Comparison of ENCODE assay signal across 11 cellular contexts in genomic region chr17:57880086-57880456, GRCh38. TPM values are rescaled to one million over a fixed set of nuclear protein-coding genes. Genes with fewer than 3 reads are reported as not detected.
DNase-seq lines count a peak whose midpoint lies in the region; ATAC-seq and TF ChIP-seq lines count a peak whose summit lies in the region.
"Had no signal": no experiment of that assay in that cellular context is flagged by ENCODE, and none has a peak within 500 bp of the region (broad histone marks: within the 10 kb centered on the region; RNA-seq: fewer than 3 reads in every experiment).

No MANE protein-coding gene starts in this region.

- peak overlapping the region; percentile 97 for H3K27ac ChIP-seq in AG04450 (ENCODE audit: low read depth, low read length)
- H3K27ac ChIP-seq in RWPE1 = peak overlapping the region; percentile 97
- H3K27ac ChIP-seq in dorsolateral prefrontal cortex = peak overlapping the region in 32 of 59 donors; percentile 3 to 97 (median 65)
- H3K27ac ChIP-seq in rectal smooth muscle tissue (ENCODE audit: low read depth, low read length) = peak overlapping the region; percentile 75
- no peak overlapping the region for H3K27ac ChIP-seq in thyroid gland
- H3K27ac ChIP-seq: C4-2B had no signal

- DNase-seq in AG04450 (ENCODE audit: low read depth, low spot score) (no peak), RWPE1 (ENCODE audit: low spot score) (peak; percentile 39), dorsolateral prefrontal cortex (no peak), HK-2 (ENCODE audit: unreplicated experiment) (no peak), NCI-H1048 (lab: John Stamatoyannopoulos, UW) (no peak), thyroid gland (no peak)
- DNase-seq: brain microvascular endothelial cell; NK-92 treated with Interleukin-12 subunit alpha and Interleukin-12 subunit beta, amount 100 ng/mL, for 24 hours had no signal

- peaks cover 57% of the 10 kb centered on the region for H3K4me1 ChIP-seq in rectal smooth muscle tissue (ENCODE audit: control insufficient read depth, insufficient read depth, low read length)
- H3K4me1 ChIP-seq in thyroid gland = peaks cover 11 to 25% of the 10 kb centered on the region in 2 donors

- CTCF ChIA-PET in AG04450 (lab: Charles Lee) = interaction anchor here (0.6 to 7.7 kb wide), 4 partner anchors 11 to 120 kb away, joined by 3 to 89 read pairs (median 8); no protein-coding TSS in a partner anchor
- CTCF ChIA-PET in RWPE1 (lab: Yijun Ruan, JAX) = no interaction called here

- POLR2A ChIA-PET in AG04450 (lab: Yijun Ruan, JAX) = interaction anchor here (0.9 to 2.1 kb wide), 2 partner anchors 13 to 779 kb away, joined by 3 to 14 read pairs; no protein-coding TSS in a partner anchor
- POLR2A ChIA-PET in RWPE1 (lab: Yijun Ruan, JAX; ENCODE audit: low non-redundant PET) = no interaction called here

- H3K27me3 ChIP-seq in AG04450 (ENCODE audit: control insufficient read depth, insufficient read depth, low read length) (no peaks in the 10 kb centered on the region), dorsolateral prefrontal cortex (no peaks in the 10 kb centered on the region), rectal smooth muscle tissue (ENCODE audit: control insufficient read depth, insufficient read depth, low read length) (no peaks in the 10 kb centered on the region), thyroid gland (no peaks in the 10 kb centered on the region)
- H3K27me3 ChIP-seq: brain microvascular endothelial cell had no signal

- no peaks in the 10 kb centered on the region for H3K9me3 ChIP-seq in AG04450 (ENCODE audit: control insufficient read depth, insufficient read depth, low read length)
- H3K9me3 ChIP-seq in thyroid gland = no peaks in the 10 kb centered on the region

- no peak for ATAC-seq in GM21737 (IDR thresholded peaks at IDR 0.05; ENCODE audit: unreplicated experiment)

- intact Hi-C loops in dorsolateral prefrontal cortex (cut with DNase I) (no loop called here), thyroid gland (cut with DNase I) (no loop called here)

- no peak for TF ChIP-seq POLR2A in thyroid gland (IDR thresholded peaks at IDR 0.05)

- 88 to 96% methylated on average over 8 of the region's 8 CpGs for WGBS in thyroid gland, 2 donors

- no peak for TF ChIP-seq CTCF in AG04450 (IDR thresholded peaks at IDR 0.05; ENCODE audit: low read depth, low read length)
- TF ChIP-seq CTCF in RWPE1 (conservative IDR thresholded peaks at IDR 0.05; ENCODE audit: low read depth) = no peak
- TF ChIP-seq CTCF in dorsolateral prefrontal cortex (IDR thresholded peaks at IDR 0.05 in 54 of 56, conservative IDR thresholded peaks at IDR 0.05 in 2 of 56; ENCODE audit: low read depth in 1 of 56, partially characterized antibody in 56 of 56) = no peak
- TF ChIP-seq CTCF in thyroid gland (IDR thresholded peaks at IDR 0.05) = no peak

- no peak overlapping the region for H3K9ac ChIP-seq in rectal smooth muscle tissue (ENCODE audit: low read length)

- no peak overlapping the region for H3K4me3 ChIP-seq in AG04450 (ENCODE audit: low read depth, low read length)
- H3K4me3 ChIP-seq in dorsolateral prefrontal cortex = no peak overlapping the region
- H3K4me3 ChIP-seq in rectal smooth muscle tissue (ENCODE audit: low read length) = no peak overlapping the region
- H3K4me3 ChIP-seq in thyroid gland (replicated peaks in 1 of 3) = no peak overlapping the region

- peaks cover 6% of the 10 kb centered on the region for H3K36me3 ChIP-seq in rectal smooth muscle tissue (ENCODE audit: control insufficient read depth, insufficient read depth, low read length)
- H3K36me3 ChIP-seq in thyroid gland = peaks cover 0 to 9% of the 10 kb centered on the region in 2 donors

RNA-seq across cellular contexts. Expression of gene MRPS23, which starts 30.2 kb away (rescaled TPM):
- polyA plus RNA-seq in AG04450 (2011; rRNA removed) = 27.5 and 34.1 TPM in 2 replicates
- 13.6 and 26.1 TPM in 2 replicates for polyA minus RNA-seq in AG04450 (2011; rRNA and poly(A)+ RNA removed)
- total RNA-seq in dorsolateral prefrontal cortex (10 to 100 TPM; 32.8 to 72.7 (median 51.3) TPM), thyroid gland (10 to 100 TPM; 23.6 to 44.3 (median 34.8) TPM)

Comparison
In these comparisons a context has a peak if more than half of its experiments do, and no peak if none do; other contexts are left out.
1. H3K27ac ChIP-seq: peak in AG04450 (single experiment), RWPE1 (single experiment), dorsolateral prefrontal cortex (32 of 59) and rectal smooth muscle tissue (single experiment); none in thyroid gland (0 of 3).